8 cellular contexts compared by ENCODE assay signal in genomic region chr2:238439093-238439849, GRCh38. TPM values are rescaled to one million over a fixed set of nuclear protein-coding genes. Genes with fewer than 3 reads are reported as not detected.
A peak's percentile ranks its signal among the peaks of the same experiment; 100 is the strongest.
DNase-seq lines count a peak whose midpoint lies in the region; ATAC-seq, FAIRE-seq and TF ChIP-seq lines count a peak whose summit lies in the region.

No MANE protein-coding gene starts in this region.

- H3K9me3 Mint-ChIP-seq in activated T-helper 17 cell treated with anti-CD3 and anti-CD28 coated beads, Interleukin-2, amount 50 U/mL, for 72 hours, result no peaks in the 10 kb centered on the region

- peaks cover 20% of the 10 kb centered on the region for H3K4me1 Mint-ChIP-seq in activated T-helper 17 cell treated with anti-CD3 and anti-CD28 coated beads, Interleukin-2, amount 50 U/mL, for 72 hours

- peak overlapping the region; percentile 77 for H3K4me3 Mint-ChIP-seq in activated T-helper 17 cell treated with anti-CD3 and anti-CD28 coated beads, Interleukin-2, amount 50 U/mL, for 72 hours

- peaks cover 96% of the 10 kb centered on the region for H3K36me3 Mint-ChIP-seq in activated T-helper 17 cell treated with anti-CD3 and anti-CD28 coated beads, Interleukin-2, amount 50 U/mL, for 72 hours (ENCODE audit: low read depth)

- CTCF ChIA-PET in HEK293T (lab: Yijun Ruan, JAX), result no interaction called here

- DNase-seq in HTR-8/SVneo (ENCODE audit: insufficient read length, low spot score), result peak; percentile 81
- peak; percentile 86 for DNase-seq in hepatic stellate cell (ENCODE audit: low spot score)
- DNase-seq in stimulated activated CD8-positive, alpha-beta memory T cell treated with anti-CD3 and anti-CD28 coated beads, Interleukin-12 subunit alpha, Interleukin-12 subunit beta, amount 100 ng/mL, for 4 hours (ENCODE audit: low read depth), result peak; percentile 29
- no peak for DNase-seq in NCI-H345 treated with DMSO at 0.1 percent for 48 hours (lab: John Stamatoyannopoulos, UW; ENCODE audit: unreplicated experiment)
- no peak for DNase-seq in HEK293T (ENCODE audit: extremely low spot score)
- DNase-seq in NCI-H1694 treated with DMSO at 0.1 percent for 48 hours (lab: John Stamatoyannopoulos, UW), result no peak

- H3K27me3 Mint-ChIP-seq in activated T-helper 17 cell treated with anti-CD3 and anti-CD28 coated beads, Interleukin-2, amount 50 U/mL, for 72 hours, result no peaks in the 10 kb centered on the region

- H3K27ac Mint-ChIP-seq in activated T-helper 17 cell treated with anti-CD3 and anti-CD28 coated beads, Interleukin-2, amount 50 U/mL, for 72 hours, result peak overlapping the region; percentile 92

- POLR2A ChIA-PET in HEK293T (lab: Yijun Ruan, JAX), result no interaction called here

- FAIRE-seq in HTR-8/SVneo (lab: Jason Lieb, UNC), result peak; percentile 94

- ATAC-seq in activated T-helper 17 cell treated with anti-CD3 and anti-CD28 coated beads, Interleukin-2, amount 50 U/mL, for 72 hours (replicated peaks), result peak; percentile 96
- no peak for ATAC-seq in GM21367 (IDR thresholded peaks at IDR 0.05; ENCODE audit: unreplicated experiment)

TF ChIP-seq in HEK293T, 16 proteins besides CTCF, POLR2A, EP300 and RAD21:
- TF ChIP-seq FOXM1 (IDR thresholded peaks at IDR 0.05; ENCODE audit: borderline replicate concordance) (no peak), FOXK2 (IDR thresholded peaks at IDR 0.05) (no peak), L3MBTL2 (conservative IDR thresholded peaks at IDR 0.05) (no peak), SUZ12 (IDR thresholded peaks at IDR 0.05) (no peak), NFRKB (IDR thresholded peaks at IDR 0.05) (no peak), CTBP1 (IDR thresholded peaks at IDR 0.05; ENCODE audit: borderline replicate concordance) (no peak), ARNT (IDR thresholded peaks at IDR 0.05) (no peak), BHLHE40 (IDR thresholded peaks at IDR 0.05; ENCODE audit: borderline replicate concordance) (no peak), ELF4 (IDR thresholded peaks at IDR 0.05) (no peak), FOXA1 (IDR thresholded peaks at IDR 0.05) (no peak), ZNF384 (IDR thresholded peaks at IDR 0.05) (no peak), HDGF (IDR thresholded peaks at IDR 0.05; ENCODE audit: borderline replicate concordance) (no peak), TARDBP (IDR thresholded peaks at IDR 0.05) (no peak), SP1 (IDR thresholded peaks at IDR 0.05) (no peak), LEF1 (IDR thresholded peaks at IDR 0.05; ENCODE audit: borderline replicate concordance) (no peak)
- TF ChIP-seq, protein P1, sequence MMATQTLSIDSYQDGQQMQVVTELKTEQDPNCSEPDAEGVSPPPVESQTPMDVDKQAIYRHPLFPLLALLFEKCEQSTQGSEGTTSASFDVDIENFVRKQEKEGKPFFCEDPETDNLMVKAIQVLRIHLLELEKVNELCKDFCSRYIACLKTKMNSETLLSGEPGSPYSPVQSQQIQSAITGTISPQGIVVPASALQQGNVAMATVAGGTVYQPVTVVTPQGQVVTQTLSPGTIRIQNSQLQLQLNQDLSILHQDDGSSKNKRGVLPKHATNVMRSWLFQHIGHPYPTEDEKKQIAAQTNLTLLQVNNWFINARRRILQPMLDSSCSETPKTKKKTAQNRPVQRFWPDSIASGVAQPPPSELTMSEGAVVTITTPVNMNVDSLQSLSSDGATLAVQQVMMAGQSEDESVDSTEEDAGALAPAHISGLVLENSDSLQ (IDR thresholded peaks at IDR 0.05), result no peak
TF ChIP-seq in HEK293T: peak in this region for 0.

RNA-seq across cellular contexts. Expression of gene ASB1, which starts 12.5 kb away (rescaled TPM):
- 10 to 100 TPM; 34.0 to 35.3 TPM for total RNA-seq in activated T-helper 17 cell treated with anti-CD3 and anti-CD28 coated beads, Interleukin-2, amount 50 U/mL, for 72 hours

Comparison
In these comparisons a context has a peak if more than half of its experiments do, and no peak if none do; other contexts are left out.
1. DNase-seq: peak in HTR-8/SVneo (single experiment), hepatic stellate cell (single experiment) and stimulated activated CD8-positive, alpha-beta memory T cell treated with anti-CD3 and anti-CD28 coated beads, Interleukin-12 subunit alpha, Interleukin-12 subunit beta, amount 100 ng/mL, for 4 hours (single experiment); none in NCI-H345 treated with DMSO at 0.1 percent for 48 hours (single experiment), HEK293T (single experiment) and NCI-H1694 treated with DMSO at 0.1 percent for 48 hours (single experiment).